ENCODE assay signal across 8 cellular contexts in the genomic region with DNA sequence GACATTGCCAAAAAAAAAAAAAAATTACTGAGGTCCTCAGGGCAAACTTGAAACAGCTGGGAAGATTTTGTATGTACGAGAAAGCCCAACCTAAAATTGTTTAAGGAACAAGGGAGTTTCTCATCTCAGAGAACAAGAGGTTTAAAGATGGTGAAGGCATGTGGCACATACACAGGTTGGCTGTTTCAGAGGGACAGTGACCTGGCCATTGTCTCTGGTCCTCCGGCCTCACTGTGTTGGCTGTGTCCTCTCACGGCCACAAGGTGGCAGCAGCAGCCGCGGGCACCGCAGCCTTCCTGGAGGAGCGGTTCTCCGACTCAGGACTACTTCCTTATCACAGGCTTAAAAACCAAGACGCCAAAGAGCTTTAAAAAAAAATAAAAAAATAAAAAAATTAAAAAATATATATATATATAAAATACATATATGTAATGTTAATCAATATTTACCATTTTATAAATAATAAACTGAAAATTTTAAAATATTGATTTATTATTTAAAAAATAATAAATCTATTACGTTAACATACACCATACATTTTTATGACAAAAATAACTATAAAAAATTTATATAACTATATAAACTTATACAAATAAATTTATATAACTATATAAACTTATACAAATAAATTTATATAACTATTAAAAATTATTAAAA. TPM values are rescaled to one million over a fixed set of nuclear protein-coding genes. Genes with fewer than 3 reads are reported as not detected.
A peak's percentile ranks its signal among the peaks of the same experiment; 100 is the strongest.
DNase-seq lines count a peak whose midpoint lies in the region; ATAC-seq and FAIRE-seq lines count a peak whose summit lies in the region.

No MANE protein-coding gene starts in this region.

- peak; percentile 100 for FAIRE-seq in A204.1 (lab: Jason Lieb, UNC)

- DNase-seq in NCI-H510A (lab: John Stamatoyannopoulos, UW) (peak; percentile 22), cerebellum (ENCODE audit: low spot score) (peak; percentile 88), left kidney (ENCODE audit: low read depth, low spot score) (peak; percentile 86)
- peak; percentile 65 to 66 for DNase-seq in activated CD4-positive, alpha-beta T cell treated with anti-CD3 and anti-CD28 coated beads for 4 hours
- peak; percentile 66 for DNase-seq in stimulated activated CD4-positive, alpha-beta T cell treated with anti-CD3 and anti-CD28 coated beads, Interleukin-4, amount 100 ng/mL, for 4 hours

- ATAC-seq in GM18502 (IDR thresholded peaks at IDR 0.05; ENCODE audit: poor library complexity, unreplicated experiment) (peak; percentile 61), HG03135 (IDR thresholded peaks at IDR 0.05; ENCODE audit: unreplicated experiment) (peak; percentile 92)

RNA-seq across cellular contexts. Expression of a gene that starts 52.8 kb away (rescaled TPM):
- total RNA-seq in cerebellum: 9.0 TPM

RNA-seq across cellular contexts. Expression of a gene that starts 52.9 kb away (rescaled TPM):
- total RNA-seq in cerebellum: 23.3 TPM

Comparison
In these comparisons a context has a peak if more than half of its experiments do, and no peak if none do; other contexts are left out.
1. Peak in every context shown above with its lines: DNase-seq and ATAC-seq.
2. DNase-seq: peak in every context shown above with its lines; median percentile 88 in cerebellum; 86 in left kidney; 66 in stimulated activated CD4-positive, alpha-beta T cell treated with anti-CD3 and anti-CD28 coated beads, Interleukin-4, amount 100 ng/mL, for 4 hours; 66 in activated CD4-positive, alpha-beta T cell treated with anti-CD3 and anti-CD28 coated beads for 4 hours; 22 in NCI-H510A.